ENCODE assay signal across 24 cellular contexts in the genomic region with DNA sequence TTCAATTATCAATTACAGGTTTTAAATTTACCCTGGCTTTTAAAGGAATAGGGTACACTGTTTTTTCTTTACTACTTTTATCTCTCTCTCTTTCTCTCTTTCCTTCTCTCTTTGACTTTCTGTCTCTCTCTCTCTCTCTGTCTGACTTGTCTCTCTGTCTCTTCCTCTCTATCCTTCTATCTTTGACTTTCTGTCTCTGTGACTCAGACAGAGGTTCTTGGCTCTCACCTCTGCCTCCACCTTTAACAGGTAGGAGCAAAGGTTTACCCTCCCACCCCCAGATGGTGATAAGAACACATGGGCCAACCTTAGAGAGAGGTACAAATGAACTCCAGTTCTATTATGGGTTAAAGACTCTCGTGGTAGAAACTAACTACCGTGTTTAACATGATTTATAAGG. TPM values are rescaled to one million over a fixed set of nuclear protein-coding genes. Genes with fewer than 3 reads are reported as not detected.
DNase-seq lines count a peak whose midpoint lies in the region; ATAC-seq, FAIRE-seq and TF ChIP-seq lines count a peak whose summit lies in the region.
"Had no signal": no experiment of that assay in that cellular context is flagged by ENCODE, and none has a peak within 500 bp of the region (broad histone marks: within the 10 kb centered on the region; RNA-seq: fewer than 3 reads in every experiment).

No MANE protein-coding gene starts in this region.

- no peak overlapping the region for H2BK5ac ChIP-seq in H1 (ENCODE audit: low read depth, low read length)

- no peak for TF ChIP-seq CTCF in H1 (IDR thresholded peaks at IDR 0.05; ENCODE audit: control extremely low read depth in 1 of 3, insufficient read depth in 1 of 3, low read depth in 1 of 3, low read length in 3 of 3)
- TF ChIP-seq CTCF in esophagus muscularis mucosa (IDR thresholded peaks at IDR 0.05) = no peak
- no peak for TF ChIP-seq CTCF in type B pancreatic cell (conservative IDR thresholded peaks at IDR 0.05)

- H3K27me3 Mint-ChIP-seq in activated T-helper 17 cell treated with anti-CD3 and anti-CD28 coated beads, Interleukin-2, amount 50 U/mL, for 72 hours = peaks cover 23% of the 10 kb centered on the region
- peaks cover 18% of the 10 kb centered on the region for H3K27me3 Mint-ChIP-seq in type B pancreatic cell

- H2AK5ac ChIP-seq in H1 (ENCODE audit: low read depth, low read length) = no peak overlapping the region

- 0 out of 2 replicates have a peak overlapping the region, but pooled peaks have one; percentile 33 for H2BK15ac ChIP-seq in H1 (ENCODE audit: low read length)

- H2AFZ ChIP-seq in ACC112 (ENCODE audit: low read length, unreplicated experiment) = peak overlapping the region; percentile 75
- H2AFZ ChIP-seq in H1 (ENCODE audit: low read length) = no peak overlapping the region

- intact Hi-C loops in esophagus muscularis mucosa (cut with DNase I) = no loop called here

- H3K4me3 ChIP-seq in ACC112 (ENCODE audit: low read depth, low read length) (no peak overlapping the region), H1 (ENCODE audit: extremely low read depth in 1 of 4, insufficient read depth in 2 of 4, low read depth in 3 of 4, low read length in 4 of 4) (no peak overlapping the region), esophagus muscularis mucosa (no peak overlapping the region)
- H3K4me3 ChIP-seq: BLaER1 treated with 17β-estradiol and CSF1 and Interleukin-3, amounts not matched to agents 10 nM and 100 nM; GM12878 had no signal

- H4K5ac ChIP-seq in H1 (ENCODE audit: insufficient read length, low read depth, low read length) = no peak overlapping the region

- no peak overlapping the region for H3K56ac ChIP-seq in H1 (replicated peaks; ENCODE audit: insufficient read length, low read depth, low read length)

- no peak overlapping the region for H4K91ac ChIP-seq in H1 (replicated peaks; ENCODE audit: insufficient read length, low read length)

- no peak overlapping the region for H3K18ac ChIP-seq in H1 (ENCODE audit: extremely low read depth, low read length)

- H3K79me1 ChIP-seq in H1 (ENCODE audit: low read depth, low read length) = no peaks in the 10 kb centered on the region

- H3K4me3 Mint-ChIP-seq in activated T-helper 17 cell treated with anti-CD3 and anti-CD28 coated beads, Interleukin-2, amount 50 U/mL, for 72 hours = no peak overlapping the region
- H3K4me3 Mint-ChIP-seq in type B pancreatic cell = no peak overlapping the region
- H3K4me3 Mint-ChIP-seq: B cell; CD4-positive, alpha-beta T cell; CD8-positive, alpha-beta T cell had no signal

- H3K23ac ChIP-seq in H1 (ENCODE audit: insufficient read length) = no peak overlapping the region

- H3K4ac ChIP-seq in H1 (replicated peaks; ENCODE audit: insufficient read length, low read depth, low read length) = no peak overlapping the region

- TF ChIP-seq EP300 in H1 (IDR thresholded peaks at IDR 0.05; ENCODE audit: borderline replicate concordance in 1 of 2, low read depth in 2 of 2, low read length in 2 of 2) (no peak), esophagus muscularis mucosa (IDR thresholded peaks at IDR 0.05) (no peak)

- TF ChIP-seq POLR2A in H1 (IDR thresholded peaks at IDR 0.05; ENCODE audit: control extremely low read depth in 1 of 2, low read depth in 2 of 2, low read length in 2 of 2) (no peak), esophagus muscularis mucosa (IDR thresholded peaks at IDR 0.05; ENCODE audit: low read depth) (no peak)

- TF ChIP-seq RAD21 in H1 (IDR thresholded peaks at IDR 0.05 in 1 of 2, conservative IDR thresholded peaks at IDR 0.05 in 1 of 2; ENCODE audit: low read depth in 2 of 2, low read length in 2 of 2) = no peak

- H3K79me2 ChIP-seq in ACC112 (ENCODE audit: control insufficient read depth, insufficient read depth, low read length, unreplicated experiment) (no peaks in the 10 kb centered on the region), H1 (ENCODE audit: control insufficient read depth in 1 of 2, insufficient read depth in 2 of 2, low read length in 2 of 2) (no peaks in the 10 kb centered on the region)

- POLR2A ChIA-PET in H1 (lab: Charles Lee; ENCODE audit: partially characterized antibody) = interaction anchor here (1.3 to 7.7 kb wide), 6 partner anchors 9 to 54 kb away, joined by 3 to 79 read pairs (median 4); no protein-coding TSS in a partner anchor

- no peak overlapping the region for H2BK120ac ChIP-seq in H1 (replicated peaks; ENCODE audit: low read depth, low read length)

- no peaks in the 10 kb centered on the region for H4K20me1 ChIP-seq in H1 (replicated peaks in 1 of 2; ENCODE audit: control insufficient read depth in 1 of 2, insufficient read depth in 2 of 2, low read length in 2 of 2)
- H4K20me1 ChIP-seq: BLaER1 treated with 17β-estradiol and CSF1 and Interleukin-3, amounts not matched to agents 10 nM and 100 nM had no signal

- H3K36me3 Mint-ChIP-seq in activated T-helper 17 cell treated with anti-CD3 and anti-CD28 coated beads, Interleukin-2, amount 50 U/mL, for 72 hours (ENCODE audit: low read depth) = no peaks in the 10 kb centered on the region
- no peaks in the 10 kb centered on the region for H3K36me3 Mint-ChIP-seq in type B pancreatic cell
- H3K36me3 Mint-ChIP-seq: CD8-positive, alpha-beta T cell had no signal

- H2BK20ac ChIP-seq in H1 (ENCODE audit: low read length) = no peak overlapping the region

- 87% methylated on average over 2 of the region's 2 CpGs; no CpG with 5 or more reads in 1 of the 2 experiments for WGBS in H1 (ENCODE audit: extremely low coverage in 1 of 2, insufficient coverage in 1 of 2, insufficient read length in 1 of 2, insufficient replicate concordance in 2 of 2, low coverage in 1 of 2, low lambda C conversion rate in 2 of 2, missing lambda C conversion rate in 1 of 2), 2 experiments
- WGBS in esophagus muscularis mucosa = 84% methylated on average over 2 of the region's 2 CpGs

- H3K4me1 ChIP-seq in ACC112 (ENCODE audit: control insufficient read depth, insufficient read depth, low read length, unreplicated experiment) = peaks cover 18% of the 10 kb centered on the region
- no peaks in the 10 kb centered on the region for H3K4me1 ChIP-seq in H1 (replicated peaks in 1 of 4; ENCODE audit: control insufficient read depth in 3 of 4, insufficient read depth in 4 of 4, low read length in 3 of 4)
- peaks cover 0 to 11% (median 3%) of the 10 kb centered on the region in 4 donors for H3K4me1 ChIP-seq in esophagus muscularis mucosa
- H3K4me1 ChIP-seq: BLaER1 treated with 17β-estradiol and CSF1 and Interleukin-3, amounts not matched to agents 10 nM and 100 nM; Caco-2 had no signal

- peak overlapping the region; percentile 60 for H3K27ac Mint-ChIP-seq in activated T-helper 17 cell treated with anti-CD3 and anti-CD28 coated beads, Interleukin-2, amount 50 U/mL, for 72 hours
- no peak overlapping the region for H3K27ac Mint-ChIP-seq in type B pancreatic cell
- H3K27ac Mint-ChIP-seq: B cell; CD4-positive, alpha-beta T cell; CD8-positive, alpha-beta T cell had no signal

- H3K9me3 Mint-ChIP-seq in activated T-helper 17 cell treated with anti-CD3 and anti-CD28 coated beads, Interleukin-2, amount 50 U/mL, for 72 hours = peaks cover 4% of the 10 kb centered on the region
- no peaks in the 10 kb centered on the region for H3K9me3 Mint-ChIP-seq in type B pancreatic cell

- FAIRE-seq in H1 (lab: Jason Lieb, UNC) = no peak
- FAIRE-seq: A204.1, D721Med, GM12878, GM12892, GM18507 had no signal

- peaks cover 7% of the 10 kb centered on the region for H3K4me1 Mint-ChIP-seq in activated T-helper 17 cell treated with anti-CD3 and anti-CD28 coated beads, Interleukin-2, amount 50 U/mL, for 72 hours
- H3K4me1 Mint-ChIP-seq in type B pancreatic cell (ENCODE audit: unreplicated experiment) = no peaks in the 10 kb centered on the region
- H3K4me1 Mint-ChIP-seq: B cell had no signal

- H3K27ac ChIP-seq in ACC112 (ENCODE audit: low read depth, low read length) = peak overlapping the region; percentile 62; the same call in 1 of the 2 replicates
- no peak overlapping the region for H3K27ac ChIP-seq in H1 (ENCODE audit: low read depth, low read length)
- no peak overlapping the region for H3K27ac ChIP-seq in esophagus muscularis mucosa (replicated peaks in 1 of 4)
- H3K27ac ChIP-seq: BLaER1 treated with 17β-estradiol and CSF1 and Interleukin-3, amounts not matched to agents 10 nM and 100 nM; C4-2B had no signal

- H3K14ac ChIP-seq in H1 (ENCODE audit: insufficient read length) = no peak overlapping the region

- H3K23me2 ChIP-seq in H1 (ENCODE audit: low read depth, low read length) = no peaks in the 10 kb centered on the region

- H3K9ac ChIP-seq in H1 (replicated peaks in 1 of 4; ENCODE audit: extremely low read depth in 1 of 4, low read depth in 3 of 4, low read length in 3 of 4) = no peak overlapping the region
- H3K9ac ChIP-seq: BLaER1 treated with 17β-estradiol and CSF1 and Interleukin-3, amounts not matched to agents 10 nM and 100 nM had no signal

- no peak overlapping the region for H2BK12ac ChIP-seq in H1 (ENCODE audit: low read depth, low read length)

- no peak overlapping the region for H3K4me2 ChIP-seq in H1 (ENCODE audit: insufficient read depth in 1 of 2, low read depth in 2 of 2, low read length in 2 of 2)
- H3K4me2 ChIP-seq: BLaER1 treated with 17β-estradiol and CSF1 and Interleukin-3, amounts not matched to agents 10 nM and 100 nM had no signal

- no peaks in the 10 kb centered on the region for H3K9me3 ChIP-seq in H1 (ENCODE audit: insufficient read depth in 2 of 2, low read depth in 1 of 2, low read length in 1 of 2)
- H3K9me3 ChIP-seq in esophagus muscularis mucosa = no peaks in the 10 kb centered on the region
- H3K9me3 ChIP-seq: Caco-2 had no signal

- no peak for DNase-seq in H1 (ENCODE audit: low read depth in 1 of 2, low spot score in 2 of 2)
- DNase-seq in esophagus muscularis mucosa (ENCODE audit: extremely low spot score) = peak; percentile 12
- no peak for DNase-seq in NCI-H1092 (lab: John Stamatoyannopoulos, UW)
- DNase-seq in type B pancreatic cell (ENCODE audit: extremely low spot score, unreplicated experiment) = no peak
- DNase-seq: 8988T; AML-193; Caco-2; Calu3; CD4-positive, alpha-beta T cell; CD8-positive, alpha-beta T cell; DND-41; EL; GDM1 had no signal

- H3K27me3 ChIP-seq in ACC112 (ENCODE audit: insufficient read depth, low read length) (no peaks in the 10 kb centered on the region), H1 (replicated peaks in 1 of 4; ENCODE audit: control insufficient read depth in 3 of 4, extremely low read depth in 1 of 4, insufficient read depth in 3 of 4, low read length in 3 of 4) (no peaks in the 10 kb centered on the region; a peak in 1 of 7 replicates), esophagus muscularis mucosa (no peaks in the 10 kb centered on the region)
- H3K27me3 ChIP-seq: BLaER1 treated with 17β-estradiol and CSF1 and Interleukin-3, amounts not matched to agents 10 nM and 100 nM had no signal

- CTCF ChIA-PET in H1 (lab: Charles Lee; ENCODE audit: partially characterized antibody) = interaction anchor here (0.8 to 1.5 kb wide), 5 partner anchors 12 to 84 kb away, joined by 3 to 6 read pairs (median 4); no protein-coding TSS in a partner anchor

- H3K36me3 ChIP-seq in ACC112 (ENCODE audit: insufficient read depth, low read length) (no peaks in the 10 kb centered on the region), H1 (ENCODE audit: control insufficient read depth in 2 of 4, insufficient read depth in 4 of 4, low read length in 3 of 4) (no peaks in the 10 kb centered on the region), esophagus muscularis mucosa (no peaks in the 10 kb centered on the region)
- H3K36me3 ChIP-seq: BLaER1 treated with 17β-estradiol and CSF1 and Interleukin-3, amounts not matched to agents 10 nM and 100 nM had no signal

- ATAC-seq in activated T-helper 17 cell treated with anti-CD3 and anti-CD28 coated beads, Interleukin-2, amount 50 U/mL, for 72 hours (replicated peaks) = peak; percentile 62
- no peak for ATAC-seq in GM19351 (IDR thresholded peaks at IDR 0.05; ENCODE audit: unreplicated experiment)
- ATAC-seq: CD8-positive, alpha-beta T cell; GM12878 had no signal

- no peak overlapping the region for H4K8ac ChIP-seq in H1 (ENCODE audit: extremely low read depth, insufficient read depth, low read length)

RNA-seq across cellular contexts. Expression of a gene that starts 20.3 kb away (rescaled TPM):
- 1 to 10 TPM in 1 of 2 donors, under 1 TPM in 1; 0.43 to 1.2 TPM for total RNA-seq in activated T-helper 17 cell treated with anti-CD3 and anti-CD28 coated beads, Interleukin-2, amount 50 U/mL, for 72 hours
- 47.1 and 49.9 TPM in 2 replicates for total RNA-seq in H1 (2021; fragmentation: NEBNext Ultra II Directional; extraction: Animal tissue kit (Norgen Biotek cat#: 25700))
- polyA plus RNA-seq in H1 (2011; rRNA removed) = 40.7 and 47.1 TPM in 2 replicates
- polyA plus RNA-seq in H1 (2011; cell fraction: cytosol; rRNA removed) = 27.7 TPM
- 38.7 TPM for polyA plus RNA-seq in H1 (2011; cell fraction: nucleus; rRNA removed)
- polyA plus RNA-seq in H1 (2012, experiment 1 of 2) = 29.0 to 33.9 TPM (median 30.6 TPM) in 4 replicates
- polyA plus RNA-seq in H1 (2012, experiment 2 of 2) = 16.3 TPM
- polyA plus RNA-seq in H1 (2013, experiment 1 of 2) = 32.9 TPM
- 34.6 TPM for polyA plus RNA-seq in H1 (2013, experiment 2 of 2)
- polyA minus RNA-seq in H1 (2011; rRNA and poly(A)+ RNA removed) = 38.0 and 39.6 TPM in 2 replicates
- 34.9 TPM for polyA minus RNA-seq in H1 (2011; cell fraction: cytosol; rRNA and poly(A)+ RNA removed)
- polyA minus RNA-seq in H1 (2011; cell fraction: nucleus; rRNA and poly(A)+ RNA removed) = 78.7 TPM
- total RNA-seq in esophagus muscularis mucosa (10 to 100 TPM; 17.0 to 30.3 (median 21.0) TPM), type B pancreatic cell (ENCODE audit: low replicate concordance) (0.76 and 4.5 TPM in 2 replicates)
- total RNA-seq: CD4-positive, alpha-beta T cell; GM12878 had no signal
- polyA plus RNA-seq: GM12878 had no signal
